Comparison of ENCODE assay signal across 16 cellular contexts in the genomic region with DNA sequence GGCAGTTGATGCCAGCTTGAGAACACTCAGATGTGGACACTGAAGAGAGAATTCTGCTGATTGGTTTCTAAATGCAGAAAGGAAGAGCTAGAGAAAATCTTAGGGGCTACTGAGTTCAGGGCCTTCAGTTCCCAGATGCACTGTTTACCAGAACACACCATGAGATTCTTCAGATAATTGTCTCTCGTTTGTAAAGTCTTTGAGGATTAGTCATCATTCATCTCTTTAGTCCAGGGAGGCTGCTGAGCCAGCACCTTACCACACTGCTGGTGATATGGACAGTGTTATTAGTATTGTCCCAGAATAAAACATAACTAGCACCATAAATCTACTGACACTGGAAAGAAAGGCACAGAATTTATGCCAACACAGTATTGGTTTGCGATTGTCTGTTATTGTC.
DNase-seq lines count a peak whose midpoint lies in the region; FAIRE-seq lines count a peak whose summit lies in the region.
"Had no signal": no experiment of that assay in that cellular context is flagged by ENCODE, and none has a peak within 500 bp of the region (broad histone marks: within the 10 kb centered on the region; RNA-seq: fewer than 3 reads in every experiment).

No MANE protein-coding gene starts in this region.

- no peak for FAIRE-seq in urothelium cell line (lab: Jason Lieb, UNC)
- FAIRE-seq: G401.6, GM12891 had no signal

- DNase-seq in NCI-H1092 treated with DMSO at 0.1 percent for 48 hours (lab: John Stamatoyannopoulos, UW) (peak; percentile 14), NCI-H1092 (lab: John Stamatoyannopoulos, UW) (no peak), NCI-H69 (lab: John Stamatoyannopoulos, UW) (peak; percentile 84), islet precursor cell (peak; percentile 59), urothelium cell line (ENCODE audit: low spot score) (peak; percentile 18), LoVo (ENCODE audit: low spot score) (no peak), NCI-H2081 treated with DMSO at 0.1 percent for 48 hours (lab: John Stamatoyannopoulos, UW) (no peak)
- no peak for DNase-seq in activated CD4-positive, alpha-beta T cell treated with anti-CD3 and anti-CD28 coated beads, Interleukin-2, amount 50 U/mL, for 4 hours
- DNase-seq: DMS79, H9, Karpas-422, NCI-H2107, NCI-H510A, T-cell had no signal

Comparison
In these comparisons a context has a peak if more than half of its experiments do, and no peak if none do; other contexts are left out.
1. DNase-seq: peak in NCI-H1092 treated with DMSO at 0.1 percent for 48 hours (single experiment), NCI-H69 (single experiment), islet precursor cell (single experiment) and urothelium cell line (single experiment); none in NCI-H1092 (single experiment), LoVo (single experiment), activated CD4-positive, alpha-beta T cell treated with anti-CD3 and anti-CD28 coated beads, Interleukin-2, amount 50 U/mL, for 4 hours (0 of 2) and NCI-H2081 treated with DMSO at 0.1 percent for 48 hours (single experiment).